Comparison of ENCODE assay signal across 10 cellular contexts in the genomic region with DNA sequence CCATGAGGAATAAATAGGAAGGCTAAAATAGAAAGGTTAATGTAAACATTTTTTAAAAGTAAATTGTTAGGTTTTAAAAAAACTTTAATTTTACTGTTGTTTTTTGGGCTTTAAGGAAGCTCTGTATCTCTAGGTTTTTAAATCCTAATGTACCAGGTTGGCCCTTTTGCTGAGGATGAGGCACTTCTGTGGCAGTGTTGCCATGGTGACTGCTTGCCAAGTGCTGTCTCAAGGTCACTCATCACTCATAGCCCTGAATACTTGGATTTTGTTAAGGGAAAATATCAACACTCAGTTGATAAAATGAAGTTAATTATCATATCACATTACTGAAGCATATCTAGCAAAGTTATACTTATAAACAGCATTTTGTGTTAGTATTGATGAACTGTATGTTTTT. TPM values are rescaled to one million over a fixed set of nuclear protein-coding genes. Genes with fewer than 3 reads are reported as not detected.
DNase-seq lines count a peak whose midpoint lies in the region; ATAC-seq and TF ChIP-seq lines count a peak whose summit lies in the region.
"Had no signal": no experiment of that assay in that cellular context is flagged by ENCODE, and none has a peak within 500 bp of the region (broad histone marks: within the 10 kb centered on the region; RNA-seq: fewer than 3 reads in every experiment).

No MANE protein-coding gene starts in this region.

- TF ChIP-seq CTCF in HFFc6 (IDR thresholded peaks at IDR 0.05): no peak
- no peak for TF ChIP-seq CTCF in PC-9 (conservative IDR thresholded peaks at IDR 0.05)
- TF ChIP-seq CTCF in lower leg skin (IDR thresholded peaks at IDR 0.05): no peak

- intact Hi-C loops in activated CD4-positive, alpha-beta T cell treated with anti-CD3 and anti-CD28 coated beads for 36 hours (cut with DNase I, micrococcal nuclease): no loop called here
- intact Hi-C loops in PC-9 (cut with micrococcal nuclease; ENCODE audit: unreplicated experiment): no loop called here
- intact Hi-C loops in lower leg skin (cut with DNase I; ENCODE audit: low total_unique reads): no loop called here

- H3K27me3 Mint-ChIP-seq in activated CD4-positive, alpha-beta T cell treated with anti-CD3 and anti-CD28 coated beads for 36 hours: no peaks in the 10 kb centered on the region
- H3K27me3 Mint-ChIP-seq in HFFc6 (ENCODE audit: insufficient read depth) (no peaks in the 10 kb centered on the region), memory B cell (no peaks in the 10 kb centered on the region)
- H3K27me3 Mint-ChIP-seq: activated CD4-positive, alpha-beta memory T cell treated with anti-CD3 and anti-CD28 coated beads, Interleukin-2, amount 10 ng/mL, durations not matched to agents 7 days and 5 days had no signal

- H3K9me3 ChIP-seq in PC-9 (ENCODE audit: insufficient read depth, low read depth): no peaks in the 10 kb centered on the region

- no peak overlapping the region for H2AFZ ChIP-seq in PC-9

- POLR2A ChIA-PET in activated CD4-positive, alpha-beta T cell treated with anti-CD3 and anti-CD28 coated beads for 36 hours (lab: Charles Lee): no interaction called here
- POLR2A ChIA-PET in PC-9 (lab: Charles Lee; ENCODE audit: unreplicated experiment): interaction anchor here (0.6 kb wide), 1 partner anchor 8 kb away, joined by 3 read pairs; no protein-coding TSS in a partner anchor

- no peak overlapping the region for H3K4me2 ChIP-seq in PC-9

- DNase-seq in activated CD4-positive, alpha-beta T cell treated with anti-CD3 and anti-CD28 coated beads for 36 hours: peak; percentile 37
- DNase-seq in activated CD4-positive, alpha-beta T cell treated with anti-CD3 and anti-CD28 coated beads for 4 hours: no peak
- no peak for DNase-seq in HFFc6
- no peak for DNase-seq in PC-9
- no peak for DNase-seq in memory B cell (ENCODE audit: low spot score in 2 of 2)
- no peak for DNase-seq in islet precursor cell
- DNase-seq in lower leg skin (ENCODE audit: low spot score in 2 of 2): no peak
- DNase-seq: activated CD4-positive, alpha-beta memory T cell treated with anti-CD3 and anti-CD28 coated beads, Interleukin-2, amount 10 ng/mL, durations not matched to agents 7 days and 5 days; SW 1271 had no signal

- peaks cover 34% of the 10 kb centered on the region for H3F3A ChIP-seq in PC-9 (ENCODE audit: insufficient read depth, low read depth)

- BruUV-seq in PC-9 (replicated peaks; lab: Mats Ljungman, UMichigan): no TSS peak

- H3K27me3 ChIP-seq in PC-9 (ENCODE audit: insufficient read depth, low read depth): no peaks in the 10 kb centered on the region

- TF ChIP-seq POLR2A in lower leg skin (IDR thresholded peaks at IDR 0.05): no peak

- no peak for ATAC-seq in activated CD4-positive, alpha-beta T cell treated with anti-CD3 and anti-CD28 coated beads for 36 hours
- ATAC-seq in memory B cell (ENCODE audit: low read depth): peak; percentile 59
- ATAC-seq in GM21786 (IDR thresholded peaks at IDR 0.05; ENCODE audit: unreplicated experiment): no peak

- CTCF ChIA-PET in activated CD4-positive, alpha-beta T cell treated with anti-CD3 and anti-CD28 coated beads for 36 hours (lab: Charles Lee): interaction anchor here (0.8 to 2.0 kb wide), 4 partner anchors 11 to 58 kb away, joined by 3 to 7 read pairs (median 4); no protein-coding TSS in a partner anchor
- CTCF ChIA-PET in PC-9 (lab: Charles Lee): no interaction called here

- peaks cover 62% of the 10 kb centered on the region for H4K20me1 ChIP-seq in PC-9 (ENCODE audit: insufficient read depth)

- H3K79me2 ChIP-seq in PC-9 (ENCODE audit: low read depth): peaks cover 87% of the 10 kb centered on the region

- H3K4me1 Mint-ChIP-seq in activated CD4-positive, alpha-beta T cell treated with anti-CD3 and anti-CD28 coated beads for 36 hours: peaks cover 36% of the 10 kb centered on the region
- H3K4me1 Mint-ChIP-seq in HFFc6 (ENCODE audit: low read depth) (peaks cover 34% of the 10 kb centered on the region), memory B cell (peaks cover 17% of the 10 kb centered on the region)

- H3K27ac ChIP-seq in PC-9: 0 out of 2 replicates have a peak overlapping the region, but pooled peaks have one; percentile 2

- peaks cover 35% of the 10 kb centered on the region for H3K36me3 Mint-ChIP-seq in activated CD4-positive, alpha-beta T cell treated with anti-CD3 and anti-CD28 coated beads for 36 hours (ENCODE audit: low read depth)
- H3K36me3 Mint-ChIP-seq in HFFc6 (ENCODE audit: low read depth) (peaks cover 4% of the 10 kb centered on the region; the same call in 1 of the 2 replicates), memory B cell (peaks cover 10% of the 10 kb centered on the region)

- 0 out of 2 replicates have a peak, but pooled peaks cover 2% of the 10 kb centered on the region for H3K4me1 ChIP-seq in PC-9 (replicated peaks; ENCODE audit: insufficient read depth)

- no peak overlapping the region for H3K4me3 ChIP-seq in PC-9
- no peak overlapping the region for H3K4me3 ChIP-seq in lower leg skin (ENCODE audit: low read depth, poor library complexity, severe bottlenecking)

- no peaks in the 10 kb centered on the region for H3K9me3 Mint-ChIP-seq in activated CD4-positive, alpha-beta T cell treated with anti-CD3 and anti-CD28 coated beads for 36 hours (ENCODE audit: low read depth)
- no peaks in the 10 kb centered on the region for H3K9me3 Mint-ChIP-seq in HFFc6
- no peaks in the 10 kb centered on the region for H3K9me3 Mint-ChIP-seq in memory B cell
- H3K9me3 Mint-ChIP-seq: activated CD4-positive, alpha-beta memory T cell treated with anti-CD3 and anti-CD28 coated beads, Interleukin-2, amount 10 ng/mL, durations not matched to agents 7 days and 5 days had no signal

- no peaks in the 10 kb centered on the region for H3K9me2 ChIP-seq in PC-9 (ENCODE audit: insufficient read depth)

- peaks cover 16% of the 10 kb centered on the region for H3K36me3 ChIP-seq in PC-9 (ENCODE audit: low read depth)

- H3K4me3 Mint-ChIP-seq in activated CD4-positive, alpha-beta T cell treated with anti-CD3 and anti-CD28 coated beads for 36 hours: no peak overlapping the region
- H3K4me3 Mint-ChIP-seq in HFFc6 (no peak overlapping the region), memory B cell (no peak overlapping the region)
- H3K4me3 Mint-ChIP-seq: activated CD4-positive, alpha-beta memory T cell treated with anti-CD3 and anti-CD28 coated beads, Interleukin-2, amount 10 ng/mL, durations not matched to agents 7 days and 5 days had no signal

- H3K27ac Mint-ChIP-seq in activated CD4-positive, alpha-beta T cell treated with anti-CD3 and anti-CD28 coated beads for 36 hours: no peak overlapping the region
- 0 out of 2 replicates have a peak overlapping the region, but pooled peaks have one; percentile 12 for H3K27ac Mint-ChIP-seq in HFFc6
- peak overlapping the region; percentile 89 for H3K27ac Mint-ChIP-seq in memory B cell
- H3K27ac Mint-ChIP-seq: activated CD4-positive, alpha-beta memory T cell treated with anti-CD3 and anti-CD28 coated beads, Interleukin-2, amount 10 ng/mL, durations not matched to agents 7 days and 5 days had no signal

RNA-seq across cellular contexts. Expression of gene NCOA3, which starts 50.2 kb away (rescaled TPM):
- total RNA-seq in activated CD4-positive, alpha-beta T cell treated with anti-CD3 and anti-CD28 coated beads for 36 hours: 10 to 100 TPM; 76.4 to 83.4 TPM
- total RNA-seq in HFFc6 (2021; fragmentation: NEBNext Ultra II Directional; extraction: Animal tissue kit (Norgen Biotek cat#: 25700)): 10 to 100 TPM; 28.6 to 40.9 (median 32.7) TPM
- 40.3 and 78.0 TPM in 2 replicates for total RNA-seq in PC-9 (2021)
- 10 to 100 TPM; 43.6 to 55.0 (median 49.5) TPM for total RNA-seq in lower leg skin
